Comparison of ENCODE assay signal across 9 cellular contexts in genomic region chr3:129794319-129795201, GRCh38.
DNase-seq lines count a peak whose midpoint lies in the region; ATAC-seq, FAIRE-seq and TF ChIP-seq lines count a peak whose summit lies in the region.
"Had no signal": no experiment of that assay in that cellular context is flagged by ENCODE, and none has a peak within 500 bp of the region (broad histone marks: within the 10 kb centered on the region; RNA-seq: fewer than 3 reads in every experiment).

No MANE protein-coding gene starts in this region.

- in situ Hi-C loops in KBM-7 (cut with MboI; ENCODE audit: low pct_unique_long_range_greater_than_20kb, low sequenced_read_pairs): no loop called here

- H4K20me1 ChIP-seq in neural progenitor cell (ENCODE audit: low read depth): peaks cover 15% of the 10 kb centered on the region

- H3K27me3 Mint-ChIP-seq in neural progenitor cell (ENCODE audit: insufficient read depth, low read depth): no peaks in the 10 kb centered on the region

- peak overlapping the region; percentile 81 for H3K27ac ChIP-seq in neural progenitor cell
- H3K27ac ChIP-seq: HL-60 had no signal

- DNase-seq in GDM1 (lab: John Stamatoyannopoulos, UW): peak; percentile 30
- DNase-seq in KBM-7: peak; percentile 46
- peak; percentile 15 for DNase-seq in SK-N-DZ (ENCODE audit: low spot score)
- DNase-seq in fibroblast of gingiva (ENCODE audit: low read depth): peak; percentile 1
- peak; percentile 87 for DNase-seq in neural progenitor cell (ENCODE audit: low spot score)
- no peak for DNase-seq in D721Med (ENCODE audit: insufficient read length, low spot score)
- no peak for DNase-seq in activated CD8-positive, alpha-beta memory T cell treated with anti-CD3 and anti-CD28 coated beads for 24 hours

- TF ChIP-seq CTCF in neural progenitor cell (IDR thresholded peaks at IDR 0.05) (no peak), D721Med (IDR thresholded peaks at IDR 0.05; ENCODE audit: insufficient read depth, missing control alignments) (no peak)

- H3K4me3 Mint-ChIP-seq in neural progenitor cell: peak overlapping the region; percentile 80

- no peaks in the 10 kb centered on the region for H3K36me3 ChIP-seq in neural progenitor cell

- no peak for ATAC-seq in HG03520 (IDR thresholded peaks at IDR 0.05; ENCODE audit: unreplicated experiment)

- H3K9ac ChIP-seq in neural progenitor cell: no peak overlapping the region

- H3K79me2 ChIP-seq in neural progenitor cell (ENCODE audit: low read depth): peaks cover 35% of the 10 kb centered on the region

- peaks cover 32% of the 10 kb centered on the region for H3K4me1 Mint-ChIP-seq in neural progenitor cell

- H3F3A ChIP-seq in neural progenitor cell (ENCODE audit: low read depth): peaks cover 28% of the 10 kb centered on the region

- no peaks in the 10 kb centered on the region for H3K27me3 ChIP-seq in neural progenitor cell

- peaks cover 33% of the 10 kb centered on the region for H3K4me1 ChIP-seq in neural progenitor cell

- peak overlapping the region; percentile 88 for H3K27ac Mint-ChIP-seq in neural progenitor cell

- H3K36me3 Mint-ChIP-seq in neural progenitor cell: no peaks in the 10 kb centered on the region

- H2AFZ ChIP-seq in neural progenitor cell (replicated peaks): no peak overlapping the region

- no peak for FAIRE-seq in D721Med (lab: Jason Lieb, UNC)

- no peaks in the 10 kb centered on the region for H3K9me3 ChIP-seq in neural progenitor cell (ENCODE audit: low read depth)

- peak overlapping the region; percentile 41 for H3K4me3 ChIP-seq in neural progenitor cell

- peak overlapping the region; percentile 81 for H3K4me2 ChIP-seq in neural progenitor cell

- H3K9me3 Mint-ChIP-seq in neural progenitor cell: no peaks in the 10 kb centered on the region

Comparison
In these comparisons a context has a peak if more than half of its experiments do, and no peak if none do; other contexts are left out.
1. DNase-seq: peak in GDM1 (single experiment), KBM-7 (single experiment), SK-N-DZ (single experiment), fibroblast of gingiva (single experiment) and neural progenitor cell (single experiment); none in D721Med (single experiment) and activated CD8-positive, alpha-beta memory T cell treated with anti-CD3 and anti-CD28 coated beads for 24 hours (single experiment).